Comparison of ENCODE assay signal across 28 cellular contexts in genomic region chr14:74427651-74428050, GRCh38. TPM values are rescaled to one million over a fixed set of nuclear protein-coding genes. Genes with fewer than 3 reads are reported as not detected.
"Had no signal": no experiment of that assay in that cellular context is flagged by ENCODE, and none has a peak within 500 bp of the region (broad histone marks: within the 10 kb centered on the region; RNA-seq: fewer than 3 reads in every experiment).

No MANE protein-coding gene starts in this region.

- H3K36me3 Mint-ChIP-seq: naive thymus-derived CD8-positive, alpha-beta T cell had no signal

- H3K36me3 ChIP-seq: colonic mucosa, heart left ventricle, lower lobe of right lung, prostate gland, right atrium auricular region, suprapubic skin, transverse colon had no signal

- H3K27ac Mint-ChIP-seq: nephron progenitor cell had no signal

- H3K4me2 ChIP-seq: hepatocyte, smooth muscle cell had no signal

- H3K79me2 ChIP-seq: hepatocyte had no signal

- ATAC-seq: heart left ventricle; left colon; left ventricle myocardium superior; lower lobe of right lung; naive thymus-derived CD8-positive, alpha-beta T cell; sciatic nerve; stimulated activated naive CD8-positive, alpha-beta T cell treated with anti-CD3 and anti-CD28 coated beads, Interleukin-15, amount 100 ng/mL, for 72 hours had no signal

- H3K9me3 ChIP-seq: colonic mucosa, heart left ventricle, lower lobe of right lung, prostate gland, right atrium auricular region, suprapubic skin, transverse colon had no signal

- H2AFZ ChIP-seq: hepatocyte had no signal

- H3K4me1 ChIP-seq: colonic mucosa, prostate gland had no signal

- DNase-seq: colonic mucosa; dermis blood vessel endothelial cell; heart left ventricle; kidney glomerular epithelial cell; left colon; left ventricle myocardium superior; lower lobe of right lung; naive thymus-derived CD8-positive, alpha-beta T cell; nephron progenitor cell; nucleus accumbens; stimulated activated CD4-positive, alpha-beta T cell treated with anti-CD3 and anti-CD28 coated beads, Interleukin-12 subunit alpha, Interleukin-12 subunit beta, amount 100 ng/mL, for 4 hours; stimulated activated CD4-positive, alpha-beta T cell treated with anti-CD3 and anti-CD28 coated beads, Interleukin-1b, Interleukin-23, amount 100 ng/mL, for 48 hours; stimulated activated CD4-positive, alpha-beta T cell treated with anti-CD3 and anti-CD28 coated beads, Interleukin-4, amount 100 ng/mL, for 1 hour; stimulated activated CD8-positive, alpha-beta memory T cell treated with anti-CD3 and anti-CD28 coated beads, Interleukin-4, amount 100 ng/mL, for 48 hours; stimulated activated naive CD4-positive, alpha-beta T cell; stimulated activated naive CD8-positive, alpha-beta T cell treated with anti-CD3 and anti-CD28 coated beads, Interleukin-15, amount 100 ng/mL, for 72 hours; transverse colon had no signal

- H3K27ac ChIP-seq: colonic mucosa, heart left ventricle, hepatocyte, lower lobe of right lung, prostate gland, right atrium auricular region, suprapubic skin, transverse colon had no signal

- H3K27me3 ChIP-seq: right atrium auricular region had no signal

- H3K9me3 Mint-ChIP-seq: nephron progenitor cell; stimulated activated naive CD8-positive, alpha-beta T cell treated with anti-CD3 and anti-CD28 coated beads, Interleukin-15, amount 100 ng/mL, for 72 hours had no signal

- H3K4me1 Mint-ChIP-seq: nephron progenitor cell had no signal

- H3K4me3 Mint-ChIP-seq: nephron progenitor cell had no signal

- H3K4me3 ChIP-seq: colonic mucosa, heart left ventricle, hepatocyte, lower lobe of right lung, prostate gland, right atrium auricular region, smooth muscle cell, suprapubic skin, transverse colon had no signal

RNA-seq across cellular contexts. Expression of gene SYNDIG1L, which starts 1.6 kb away (rescaled TPM):
- total RNA-seq: chondrocyte, dermis blood vessel endothelial cell, fibroblast of villous mesenchyme, hepatocyte, left colon, mesenteric fat pad, osteocyte, smooth muscle cell, urinary bladder had no signal
- polyA plus RNA-seq: hepatocyte, smooth muscle cell had no signal
